Comparison of ENCODE assay signal across 9 cellular contexts in the genomic region with DNA sequence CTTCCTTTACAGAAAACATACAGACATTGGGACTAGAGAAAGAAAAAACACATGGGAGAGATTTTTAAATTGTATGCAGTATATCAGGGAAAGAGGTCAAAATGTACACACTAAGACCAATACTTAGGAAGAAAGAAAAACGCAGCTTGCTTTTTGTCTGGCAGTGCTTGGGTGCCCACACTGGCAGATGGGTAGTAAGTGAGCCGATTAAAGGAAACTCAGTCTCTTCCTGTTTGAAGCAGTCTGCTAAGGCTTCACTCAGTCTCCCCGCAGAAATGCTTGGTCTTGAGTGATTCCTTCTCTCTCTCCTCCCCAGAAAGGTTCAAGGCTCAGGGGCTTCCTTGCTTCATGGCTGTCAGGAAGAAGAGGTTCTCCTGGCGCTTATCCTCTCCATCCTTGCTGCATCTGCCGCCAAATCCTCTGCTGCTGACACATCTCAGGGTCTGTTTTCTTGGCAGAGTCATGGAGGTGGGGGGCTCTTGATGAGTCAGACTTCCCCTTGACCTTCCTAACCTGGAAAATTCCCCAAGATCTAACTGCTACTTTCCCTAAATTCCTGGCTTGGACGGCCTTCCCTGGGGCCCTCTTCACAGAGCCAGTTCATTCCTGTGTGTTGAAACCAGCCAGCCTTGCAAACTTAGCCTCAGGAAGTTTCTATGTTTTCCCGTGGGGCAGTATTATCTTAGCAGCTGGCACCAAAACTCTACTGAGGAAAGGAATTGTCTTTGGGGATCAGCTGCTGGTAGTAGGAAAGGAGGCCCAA. TPM values are rescaled to one million over a fixed set of nuclear protein-coding genes. Genes with fewer than 3 reads are reported as not detected.
DNase-seq lines count a peak whose midpoint lies in the region; ATAC-seq and TF ChIP-seq lines count a peak whose summit lies in the region.
"Had no signal": no experiment of that assay in that cellular context is flagged by ENCODE, and none has a peak within 500 bp of the region (broad histone marks: within the 10 kb centered on the region; RNA-seq: fewer than 3 reads in every experiment).

No MANE protein-coding gene starts in this region.

- H3K27ac ChIP-seq in right atrium auricular region (no peak overlapping the region), tibial nerve (peak overlapping the region in 3 of 4 donors; percentile 33 to 66 (median 45))

- H3K4me3 ChIP-seq in right atrium auricular region (no peak overlapping the region), fibroblast of the aortic adventitia (ENCODE audit: low read depth, low read length) (no peak overlapping the region), tibial nerve (no peak overlapping the region)

- WGBS in tibial nerve, 2 donors: 53 to 59% methylated on average over 7 of the region's 7 CpGs

- TF ChIP-seq CTCF in right atrium auricular region (IDR thresholded peaks at IDR 0.05) (no peak), fibroblast of the aortic adventitia (IDR thresholded peaks at IDR 0.05; ENCODE audit: insufficient read depth, low read length) (no peak), tibial nerve (IDR thresholded peaks at IDR 0.05) (no peak)

- H3K4me1 ChIP-seq in right atrium auricular region: peaks cover 0 to 26% of the 10 kb centered on the region in 2 donors
- H3K4me1 ChIP-seq in tibial nerve: peaks cover 0 to 34% (median 18%) of the 10 kb centered on the region in 4 donors

- in situ Hi-C loops in SK-MEL-5 (cut with HindIII; ENCODE audit: low pct_unique_long_range_greater_than_20kb, low sequenced_read_pairs): no loop called here

- no peaks in the 10 kb centered on the region for H3K27me3 ChIP-seq in right atrium auricular region
- H3K27me3 ChIP-seq in tibial nerve: no peaks in the 10 kb centered on the region

- ATAC-seq in Right ventricle myocardium inferior: peak; percentile 42
- no peak for ATAC-seq in GM21529 (IDR thresholded peaks at IDR 0.05; ENCODE audit: unreplicated experiment)

- H3K36me3 ChIP-seq in right atrium auricular region (no peaks in the 10 kb centered on the region), tibial nerve (no peaks in the 10 kb centered on the region)

- intact Hi-C loops in Right ventricle myocardium inferior (cut with DNase I): no loop called here

- TF ChIP-seq POLR2A in tibial nerve (IDR thresholded peaks at IDR 0.05): no peak

- DNase-seq in Right ventricle myocardium inferior (ENCODE audit: missing footprints) (no peak), right atrium auricular region (ENCODE audit: low spot score) (no peak), SK-MEL-5 (ENCODE audit: low read depth, low spot score) (peak; percentile 32), fibroblast of the aortic adventitia (ENCODE audit: low read depth) (peak; percentile 92), tibial nerve (ENCODE audit: low spot score in 2 of 2) (no peak), occipital lobe (lab: John Stamatoyannopoulos, UW) (no peak), NCI-H748 (lab: John Stamatoyannopoulos, UW; ENCODE audit: unreplicated experiment) (no peak)
- DNase-seq: NCI-H2081 treated with DMSO at 0.1 percent for 48 hours had no signal

- no peak for TF ChIP-seq EP300 in tibial nerve (IDR thresholded peaks at IDR 0.05)

- H3K9me3 ChIP-seq in right atrium auricular region (no peaks in the 10 kb centered on the region), tibial nerve (no peaks in the 10 kb centered on the region)

RNA-seq across cellular contexts. Expression of a gene that starts 10.5 kb away (rescaled TPM):
- total RNA-seq in Right ventricle myocardium inferior (571 TPM), right atrium auricular region (1,000 to 10,000 TPM; 1,113 to 1,769 TPM), fibroblast of the aortic adventitia (ENCODE audit: low replicate concordance) (3,849 and 4,291 TPM in 2 replicates), tibial nerve (1,000 to 10,000 TPM; 5,005 to 6,715 (median 5,816) TPM), occipital lobe (2,498 TPM)
- 2,807 and 3,205 TPM in 2 replicates for total RNA-seq in SK-MEL-5 (2014; rRNA removed; shearing (Covaris generic))
- polyA plus RNA-seq in SK-MEL-5 (2015; cell fraction: cytosol; rRNA removed): 1,216 and 2,119 TPM in 2 replicates
- 98.5 and 120 TPM in 2 replicates for polyA plus RNA-seq in SK-MEL-5 (2015; cell fraction: nucleus; rRNA removed)

RNA-seq across cellular contexts. Expression of a gene that starts 14.1 kb away (rescaled TPM):
- total RNA-seq in Right ventricle myocardium inferior (0.73 TPM), right atrium auricular region (1 to 10 TPM; 1.2 to 1.7 TPM), fibroblast of the aortic adventitia (ENCODE audit: low replicate concordance) (0.33 and 1.6 TPM in 2 replicates), tibial nerve (1 to 10 TPM in 2 of 4 donors, under 1 TPM in 1, not detected in 1; 0.98 to 6.3 (median 1.7) TPM), occipital lobe (1.1 TPM)
- 0.98 and 2.9 TPM in 2 replicates for total RNA-seq in SK-MEL-5 (2014; rRNA removed; shearing (Covaris generic))
- 0.37 and 0.87 TPM in 2 replicates for polyA plus RNA-seq in SK-MEL-5 (2015; cell fraction: cytosol; rRNA removed)
- 0.18 and 2.4 TPM in 2 replicates for polyA plus RNA-seq in SK-MEL-5 (2015; cell fraction: nucleus; rRNA removed)

Comparison
In these comparisons a context has a peak if more than half of its experiments do, and no peak if none do; other contexts are left out.
1. DNase-seq: peak in SK-MEL-5 (single experiment) and fibroblast of the aortic adventitia (single experiment); none in Right ventricle myocardium inferior (single experiment), right atrium auricular region (single experiment), tibial nerve (0 of 2), occipital lobe (single experiment) and NCI-H748 (single experiment).
2. H3K27ac ChIP-seq: peak in tibial nerve (3 of 4); none in right atrium auricular region (0 of 2).